In the genomic region with DNA sequence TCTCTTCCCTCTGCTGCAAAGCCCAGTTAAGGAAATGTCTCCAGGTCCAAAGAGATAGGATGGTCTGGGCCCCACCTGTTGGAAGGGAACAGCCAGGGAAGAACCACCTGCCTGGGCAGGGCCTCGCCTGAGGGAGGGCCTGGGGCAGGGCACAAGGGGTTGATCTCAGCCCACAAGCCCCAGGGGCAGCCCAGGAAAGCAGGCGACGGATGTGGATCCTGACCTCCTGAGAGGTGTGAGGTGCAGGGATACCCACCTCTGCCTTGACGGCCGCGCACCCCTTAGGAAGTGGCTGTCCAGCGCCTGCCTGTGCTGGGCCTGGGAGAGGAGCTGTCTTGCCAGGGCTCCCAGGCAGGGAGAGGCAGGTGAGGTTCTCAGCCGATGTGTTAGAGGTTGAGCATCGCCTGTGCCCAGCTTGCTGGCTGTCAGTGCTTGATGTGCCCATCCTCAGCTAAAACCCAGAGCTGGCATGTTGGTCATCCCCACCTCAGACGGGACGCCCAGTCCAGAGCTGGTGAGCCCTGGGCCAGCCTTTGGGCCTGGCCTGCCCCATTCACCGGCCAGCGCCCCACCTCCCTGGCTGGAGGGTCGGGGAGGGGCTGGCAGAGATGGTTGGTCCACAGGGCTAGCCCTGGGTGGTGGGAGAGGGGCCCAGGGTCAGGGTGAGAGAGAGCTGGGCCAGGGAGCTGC, we compare ENCODE assay signal across 8 cellular contexts. TPM values are rescaled to one million over a fixed set of nuclear protein-coding genes. Genes with fewer than 3 reads are reported as not detected.
DNase-seq lines count a peak whose midpoint lies in the region; ATAC-seq and TF ChIP-seq lines count a peak whose summit lies in the region.

No MANE protein-coding gene starts in this region.

- WGBS in GM23248 (ENCODE audit: low coverage in 1 of 2, low lambda C conversion rate in 2 of 2, missing lambda C conversion rate in 2 of 2), 2 experiments, result 90 to 93% methylated on average over 13 to 14 of the region's 14 CpGs

- H3K27me3 Mint-ChIP-seq in WTC11 (ENCODE audit: low read depth), result peaks cover 8% of the 10 kb centered on the region; the same call in 1 of the 2 replicates

- H3K9me3 ChIP-seq in GM23248 (ENCODE audit: low read depth) (no peaks in the 10 kb centered on the region), right atrium auricular region (no peaks in the 10 kb centered on the region), skeletal muscle satellite cell (replicated peaks; ENCODE audit: low read length) (no peaks in the 10 kb centered on the region)

- H3K4me3 ChIP-seq in GM23248 (no peak overlapping the region), right atrium auricular region (no peak overlapping the region), skeletal muscle satellite cell (ENCODE audit: low read length) (no peak overlapping the region)

- no peaks in the 10 kb centered on the region for H3K9me3 Mint-ChIP-seq in WTC11

- no peaks in the 10 kb centered on the region for H3K79me2 ChIP-seq in GM23248 (ENCODE audit: insufficient read depth)

- 0 out of 2 replicates have a peak, but pooled peaks cover 5% of the 10 kb centered on the region for H3K4me1 Mint-ChIP-seq in WTC11

- in situ Hi-C loops in GM23248 (cut with MboI), result no loop called here

- no peaks in the 10 kb centered on the region for H4K20me1 ChIP-seq in GM23248 (ENCODE audit: insufficient read depth)

- H3K27ac ChIP-seq in GM23248 (peak overlapping the region; percentile 81), right atrium auricular region (peak overlapping the region; percentile 95 to 97)

- H3K27ac Mint-ChIP-seq in WTC11, result peak overlapping the region; percentile 82

- peaks cover 9% of the 10 kb centered on the region for H3K4me1 ChIP-seq in GM23248 (ENCODE audit: insufficient read depth)
- peaks cover 0 to 15% of the 10 kb centered on the region in 2 donors for H3K4me1 ChIP-seq in right atrium auricular region
- H3K4me1 ChIP-seq in skeletal muscle satellite cell (ENCODE audit: control insufficient read depth, insufficient read depth, low read length), result peaks cover 23% of the 10 kb centered on the region

- H3K4me2 ChIP-seq in GM23248 (ENCODE audit: unreplicated experiment) (peak overlapping the region; percentile 73), skeletal muscle satellite cell (ENCODE audit: low read length) (peak overlapping the region; percentile 89)

- H3K36me3 ChIP-seq in GM23248 (ENCODE audit: low read depth), result 0 out of 2 replicates have a peak, but pooled peaks cover 4% of the 10 kb centered on the region
- H3K36me3 ChIP-seq in right atrium auricular region, result peaks cover 25% of the 10 kb centered on the region
- H3K36me3 ChIP-seq in skeletal muscle satellite cell (ENCODE audit: insufficient read depth, low read length), result peaks cover 39% of the 10 kb centered on the region

- TF ChIP-seq CTCF in WTC11 (IDR thresholded peaks at IDR 0.05) (no peak), right atrium auricular region (IDR thresholded peaks at IDR 0.05) (no peak)

- DNase-seq in GM23248 (no peak), WTC11 (ENCODE audit: low spot score) (no peak), right atrium auricular region (ENCODE audit: low spot score) (no peak), COLO668 (lab: John Stamatoyannopoulos, UW; ENCODE audit: unreplicated experiment) (no peak), NCI-H128 (lab: John Stamatoyannopoulos, UW; ENCODE audit: unreplicated experiment) (no peak), NCI-H2081 (lab: John Stamatoyannopoulos, UW) (no peak)

- H3K9ac ChIP-seq in GM23248 (peak overlapping the region; percentile 88), skeletal muscle satellite cell (ENCODE audit: low read depth, low read length) (peak overlapping the region; percentile 77)

- H2AFZ ChIP-seq in GM23248, result no peak overlapping the region

- peaks cover 14% of the 10 kb centered on the region for H3F3A ChIP-seq in GM23248 (ENCODE audit: insufficient read depth)

- POLR2A ChIA-PET in WTC11 (lab: Charles Lee), result interaction anchor here (0.6 to 2.4 kb wide), 6 partner anchors 11 to 72 kb away, joined by 3 to 17 read pairs (median 4); partner anchors contain the start of genes AMDHD2 and TBC1D24

- CTCF ChIA-PET in WTC11 (lab: Charles Lee), result interaction anchor here (0.8 to 1.4 kb wide), 7 partner anchors 11 to 527 kb away, joined by 3 to 8 read pairs (median 4); partner anchors contain the start of genes AMDHD2, ECI1 and TEDC2

- H3K27me3 ChIP-seq in GM23248 (replicated peaks; ENCODE audit: insufficient read depth), result no peaks in the 10 kb centered on the region
- H3K27me3 ChIP-seq in right atrium auricular region, result no peaks in the 10 kb centered on the region
- H3K27me3 ChIP-seq in skeletal muscle satellite cell (ENCODE audit: control insufficient read depth, insufficient read depth, low read length), result no peaks in the 10 kb centered on the region

- H3K36me3 Mint-ChIP-seq in WTC11, result no peaks in the 10 kb centered on the region; the same call in 1 of the 2 replicates

- peak; percentile 3; the same call in 1 of the 2 replicates for ATAC-seq in WTC11
- no peak for ATAC-seq in GM18498 (IDR thresholded peaks at IDR 0.05; ENCODE audit: unreplicated experiment)

- H3K9me2 ChIP-seq in GM23248 (ENCODE audit: insufficient read depth), result no peaks in the 10 kb centered on the region

- peak overlapping the region; percentile 94 for H3K4me3 Mint-ChIP-seq in WTC11

TF ChIP-seq in WTC11, 78 proteins besides CTCF, POLR2A, EP300 and RAD21 (continues in another document):
- no peak for TF ChIP-seq TCF7 (CRISPR knock-in tag; IDR thresholded peaks at IDR 0.05; ENCODE audit: low read depth)
- TF ChIP-seq PRDM15 (CRISPR knock-in tag; IDR thresholded peaks at IDR 0.05), result 0 out of 2 replicates have a peak, but pooled peaks have one; percentile 36
- TF ChIP-seq HMGXB4 (CRISPR knock-in tag; IDR thresholded peaks at IDR 0.05), result no peak

RNA-seq across cellular contexts. Expression of gene CEMP1, which starts 0.4 kb away (rescaled TPM):
- total RNA-seq in GM23248 (2014; rRNA removed; shearing (Covaris generic)), result not detected in 2 replicates
- 2.9 and 4.4 TPM in 2 replicates for polyA plus RNA-seq in GM23248 (2016; fragmentation: Nextera tagmentation; extraction: Ambion mirVana)
- 0.14 to 0.32 TPM (median 0.15 TPM) in 3 replicates for total RNA-seq in WTC11 (2021)
- 1 to 10 TPM in 1 of 2 donors, not detected in 1; 1.5 TPM for total RNA-seq in right atrium auricular region
- total RNA-seq in skeletal muscle satellite cell (2012; rRNA removed), result not detected in 2 replicates

RNA-seq across cellular contexts. Expression of gene PDPK1, which starts 7.0 kb away (rescaled TPM):
- 16.8 and 21.6 TPM in 2 replicates for total RNA-seq in GM23248 (2014; rRNA removed; shearing (Covaris generic))
- polyA plus RNA-seq in GM23248 (2016; fragmentation: Nextera tagmentation; extraction: Ambion mirVana), result 28.1 and 28.3 TPM in 2 replicates
- total RNA-seq in WTC11 (2021) (25.4 to 31.4 TPM (median 29.6 TPM) in 3 replicates), right atrium auricular region (10 to 100 TPM; 25.0 to 29.5 TPM)
- 14.7 and 17.5 TPM in 2 replicates for total RNA-seq in skeletal muscle satellite cell (2012; rRNA removed)

RNA-seq across cellular contexts. Expression of gene AMDHD2, which starts 10.6 kb away (rescaled TPM):
- 31.9 and 32.8 TPM in 2 replicates for total RNA-seq in GM23248 (2014; rRNA removed; shearing (Covaris generic))
- 15.2 and 16.1 TPM in 2 replicates for polyA plus RNA-seq in GM23248 (2016; fragmentation: Nextera tagmentation; extraction: Ambion mirVana)
- total RNA-seq in WTC11 (2021) (60.1 to 70.9 TPM (median 60.3 TPM) in 3 replicates), right atrium auricular region (10 to 100 TPM; 10.6 to 12.6 TPM)
- total RNA-seq in skeletal muscle satellite cell (2012; rRNA removed), result 59.8 and 64.9 TPM in 2 replicates

RNA-seq across cellular contexts. Expression of gene ATP6V0C, which starts 17.0 kb away (rescaled TPM):
- total RNA-seq in GM23248 (2014; rRNA removed; shearing (Covaris generic)), result 43.2 and 44.9 TPM in 2 replicates
- polyA plus RNA-seq in GM23248 (2016; fragmentation: Nextera tagmentation; extraction: Ambion mirVana), result 186 and 197 TPM in 2 replicates
- total RNA-seq in WTC11 (2021) (193 to 212 TPM (median 193 TPM) in 3 replicates), right atrium auricular region (100 to 1,000 TPM in 1 of 2 donors, 10 to 100 TPM in 1; 63.7 to 107 TPM)
- total RNA-seq in skeletal muscle satellite cell (2012; rRNA removed), result 32.4 and 40.8 TPM in 2 replicates

RNA-seq across cellular contexts. Expression of gene TBC1D24, which starts 55.8 kb away (rescaled TPM):
- total RNA-seq in GM23248 (2014; rRNA removed; shearing (Covaris generic)), result 17.8 and 18.7 TPM in 2 replicates
- polyA plus RNA-seq in GM23248 (2016; fragmentation: Nextera tagmentation; extraction: Ambion mirVana), result 9.3 and 10.1 TPM in 2 replicates
- total RNA-seq in WTC11 (2021), result 17.3 to 21.0 TPM (median 17.8 TPM) in 3 replicates
- 10 to 100 TPM in 1 of 2 donors, 1 to 10 TPM in 1; 9.6 to 10.5 TPM for total RNA-seq in right atrium auricular region
- total RNA-seq in skeletal muscle satellite cell (2012; rRNA removed), result 13.2 and 16.4 TPM in 2 replicates
